Comparison of ENCODE assay signal across 8 cellular contexts in the genomic region with DNA sequence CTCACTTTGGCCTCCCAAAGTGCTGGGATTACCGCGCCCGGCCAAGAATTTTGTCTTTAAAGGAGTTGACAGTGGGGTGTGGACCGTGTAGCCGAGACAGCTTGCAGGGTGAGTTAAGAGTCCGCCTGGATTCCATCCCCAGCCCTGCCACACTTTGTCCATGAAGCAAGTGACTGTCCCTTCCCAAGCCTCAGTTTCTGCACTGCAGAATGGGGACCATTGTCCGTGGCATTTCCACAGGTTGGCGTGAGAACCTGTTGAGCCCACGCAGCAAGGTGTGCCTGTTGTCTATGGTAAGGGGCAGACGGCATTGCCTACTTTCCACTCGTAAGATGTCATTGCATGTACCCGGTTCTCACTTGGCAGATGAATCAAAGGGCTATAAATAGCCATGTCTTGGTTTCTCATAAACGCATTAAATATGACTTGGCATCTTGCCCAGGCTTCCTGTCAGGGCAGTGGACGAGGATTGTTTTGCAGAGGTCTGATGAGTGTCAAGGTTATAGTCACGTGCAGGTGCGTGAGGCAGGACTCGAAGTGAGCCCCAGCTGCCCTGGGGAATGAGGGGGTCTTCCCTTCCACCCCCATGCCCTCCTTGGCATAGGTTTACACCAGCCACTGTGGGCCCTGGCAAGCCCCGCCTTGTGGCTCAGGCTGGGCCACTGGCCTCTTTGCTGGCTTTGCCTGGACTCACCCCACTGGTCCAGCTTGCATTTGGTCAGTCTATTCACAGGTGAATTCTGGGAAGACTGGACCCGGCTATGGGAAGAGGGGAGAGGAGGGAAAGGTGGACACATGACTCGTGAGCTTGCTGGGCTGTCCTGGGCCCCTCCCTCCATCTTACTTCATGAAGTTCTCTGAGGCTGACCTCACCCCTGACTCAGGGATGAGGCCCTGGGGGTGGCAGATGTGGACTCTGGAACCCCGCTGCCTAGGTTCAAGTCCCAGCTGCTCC. TPM values are rescaled to one million over a fixed set of nuclear protein-coding genes. Genes with fewer than 3 reads are reported as not detected.
DNase-seq lines count a peak whose midpoint lies in the region; ATAC-seq, FAIRE-seq and TF ChIP-seq lines count a peak whose summit lies in the region.

No MANE protein-coding gene starts in this region.

- TF ChIP-seq CTCF in A549 (IDR thresholded peaks at IDR 0.05) = no peak

- peaks cover 25% of the 10 kb centered on the region for H3K9me3 ChIP-seq in A549

- peaks cover 13% of the 10 kb centered on the region for H3K4me1 ChIP-seq in A549

- 10% methylated on average over 21 of the region's 21 CpGs for WGBS in A549 (ENCODE audit: missing lambda C conversion rate)

- H3K4me3 ChIP-seq in A549 = no peak overlapping the region

- TF ChIP-seq EP300 in A549 (IDR thresholded peaks at IDR 0.05) = no peak

- H3K4me2 ChIP-seq in A549 = peak overlapping the region; percentile 45

- no peak for TF ChIP-seq POLR2A in A549 (IDR thresholded peaks at IDR 0.05; ENCODE audit: low read length)

- peak; percentile 48 to 85 for DNase-seq in A549 (ENCODE audit: low read depth in 1 of 2, low spot score in 1 of 2)
- DNase-seq in KG1 (lab: John Stamatoyannopoulos, UW) = peak; percentile 49
- peak; percentile 81 for DNase-seq in RPMI7951 (ENCODE audit: low read depth)
- peak; percentile 62 for DNase-seq in activated effector memory CD4-positive, alpha-beta T cell treated with Interleukin-2 at 50 U/mL for 16 hours
- DNase-seq in Right ventricle myocardium superior = peak; percentile 57
- DNase-seq in stimulated activated CD4-positive, alpha-beta T cell treated with anti-CD3 and anti-CD28 coated beads, Interleukin-15, amount 100 ng/mL, for 24 hours = peak; percentile 82

- no peak for TF ChIP-seq RAD21 in A549 (conservative IDR thresholded peaks at IDR 0.05 in 1 of 2, IDR thresholded peaks at IDR 0.05 in 1 of 2)

- no peak overlapping the region for H3K27ac ChIP-seq in A549

- CTCF ChIA-PET in A549 (lab: Yijun Ruan, JAX) = interaction anchor here (0.6 to 2.2 kb wide), 4 partner anchors 9 to 258 kb away, joined by 3 to 6 read pairs (median 3); no protein-coding TSS in a partner anchor

- POLR2A ChIA-PET in A549 (lab: Yijun Ruan, JAX) = no interaction called here

- peak; percentile 56 for FAIRE-seq in A549 (lab: Jason Lieb, UNC)

- intact Hi-C loops in Right ventricle myocardium superior (cut with DNase I) = no loop called here

- ATAC-seq in A549 (peak; percentile 72 to 75), GM18909 (IDR thresholded peaks at IDR 0.05; ENCODE audit: poor library complexity, unreplicated experiment) (peak; percentile 71), Right ventricle myocardium superior (ENCODE audit: poor library complexity) (peak; percentile 75), HG03565 (IDR thresholded peaks at IDR 0.05; ENCODE audit: unreplicated experiment) (no peak)

TF ChIP-seq in A549, 52 proteins besides CTCF, POLR2A, EP300 and RAD21 (continues in another document):
- TF ChIP-seq, protein P1, sequence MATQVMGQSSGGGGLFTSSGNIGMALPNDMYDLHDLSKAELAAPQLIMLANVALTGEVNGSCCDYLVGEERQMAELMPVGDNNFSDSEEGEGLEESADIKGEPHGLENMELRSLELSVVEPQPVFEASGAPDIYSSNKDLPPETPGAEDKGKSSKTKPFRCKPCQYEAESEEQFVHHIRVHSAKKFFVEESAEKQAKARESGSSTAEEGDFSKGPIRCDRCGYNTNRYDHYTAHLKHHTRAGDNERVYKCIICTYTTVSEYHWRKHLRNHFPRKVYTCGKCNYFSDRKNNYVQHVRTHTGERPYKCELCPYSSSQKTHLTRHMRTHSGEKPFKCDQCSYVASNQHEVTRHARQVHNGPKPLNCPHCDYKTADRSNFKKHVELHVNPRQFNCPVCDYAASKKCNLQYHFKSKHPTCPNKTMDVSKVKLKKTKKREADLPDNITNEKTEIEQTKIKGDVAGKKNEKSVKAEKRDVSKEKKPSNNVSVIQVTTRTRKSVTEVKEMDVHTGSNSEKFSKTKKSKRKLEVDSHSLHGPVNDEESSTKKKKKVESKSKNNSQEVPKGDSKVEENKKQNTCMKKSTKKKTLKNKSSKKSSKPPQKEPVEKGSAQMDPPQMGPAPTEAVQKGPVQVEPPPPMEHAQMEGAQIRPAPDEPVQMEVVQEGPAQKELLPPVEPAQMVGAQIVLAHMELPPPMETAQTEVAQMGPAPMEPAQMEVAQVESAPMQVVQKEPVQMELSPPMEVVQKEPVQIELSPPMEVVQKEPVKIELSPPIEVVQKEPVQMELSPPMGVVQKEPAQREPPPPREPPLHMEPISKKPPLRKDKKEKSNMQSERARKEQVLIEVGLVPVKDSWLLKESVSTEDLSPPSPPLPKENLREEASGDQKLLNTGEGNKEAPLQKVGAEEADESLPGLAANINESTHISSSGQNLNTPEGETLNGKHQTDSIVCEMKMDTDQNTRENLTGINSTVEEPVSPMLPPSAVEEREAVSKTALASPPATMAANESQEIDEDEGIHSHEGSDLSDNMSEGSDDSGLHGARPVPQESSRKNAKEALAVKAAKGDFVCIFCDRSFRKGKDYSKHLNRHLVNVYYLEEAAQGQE (IDR thresholded peaks at IDR 0.05) = no peak
- TF ChIP-seq RCOR1 (IDR thresholded peaks at IDR 0.05; ENCODE audit: low read depth, low read length) (no peak), ZFP36 (IDR thresholded peaks at IDR 0.05; ENCODE audit: borderline replicate concordance, partially characterized antibody) (no peak), ZNF302 (CRISPR knock-in tag; IDR thresholded peaks at IDR 0.05) (no peak), GATA3 (IDR thresholded peaks at IDR 0.05; ENCODE audit: borderline replicate concordance) (0 out of 2 replicates have a peak, but pooled peaks have one; percentile 28), TFCP2L1 (CRISPR knock-in tag; IDR thresholded peaks at IDR 0.05) (no peak), CBX2 (IDR thresholded peaks at IDR 0.05; ENCODE audit: borderline replicate concordance, low read depth) (no peak), RARB (CRISPR knock-in tag; IDR thresholded peaks at IDR 0.05) (no peak), HMGXB4 (CRISPR knock-in tag; IDR thresholded peaks at IDR 0.05; ENCODE audit: borderline replicate concordance) (no peak), FOSL2 (IDR thresholded peaks at IDR 0.05) (no peak), FOSL2 (CRISPR knock-in tag; IDR thresholded peaks at IDR 0.05) (0 out of 2 replicates have a peak, but pooled peaks have one; percentile 9), PHF8 (IDR thresholded peaks at IDR 0.05; ENCODE audit: borderline replicate concordance, low read depth) (no peak)
- TF ChIP-seq, protein P2, sequence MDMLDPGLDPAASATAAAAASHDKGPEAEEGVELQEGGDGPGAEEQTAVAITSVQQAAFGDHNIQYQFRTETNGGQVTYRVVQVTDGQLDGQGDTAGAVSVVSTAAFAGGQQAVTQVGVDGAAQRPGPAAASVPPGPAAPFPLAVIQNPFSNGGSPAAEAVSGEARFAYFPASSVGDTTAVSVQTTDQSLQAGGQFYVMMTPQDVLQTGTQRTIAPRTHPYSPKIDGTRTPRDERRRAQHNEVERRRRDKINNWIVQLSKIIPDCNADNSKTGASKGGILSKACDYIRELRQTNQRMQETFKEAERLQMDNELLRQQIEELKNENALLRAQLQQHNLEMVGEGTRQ (IDR thresholded peaks at IDR 0.05) = peak; percentile 69

RNA-seq across cellular contexts. Expression of gene FAM187B, which starts 14.6 kb away (rescaled TPM):
- polyA plus RNA-seq in A549 (2011; rRNA removed) (not detected in 2 replicates), A549 (2017; fragmentation: RNase III; extraction: RNeasy Plus Mini Kit Qiagen cat#74134 plus additional on column Dnase treatment) (not detected in 3 replicates)
- not detected in 2 replicates for polyA plus RNA-seq in A549 (2012; cell fraction: cytosol; rRNA removed)
- not detected in 2 replicates for polyA plus RNA-seq in A549 (2012; cell fraction: nucleus; rRNA removed)
- polyA minus RNA-seq in A549 (2011; rRNA and poly(A)+ RNA removed) = not detected in 2 replicates
- total RNA-seq in RPMI7951 (2014; rRNA removed; shearing (Covaris generic)) = not detected in 2 replicates
- not detected for total RNA-seq in Right ventricle myocardium superior

RNA-seq across cellular contexts. Expression of gene LSR, which starts 34.8 kb away (rescaled TPM):
- polyA plus RNA-seq in A549 (2011; rRNA removed) = 2.1 and 2.5 TPM in 2 replicates
- polyA plus RNA-seq in A549 (2012; cell fraction: cytosol; rRNA removed) = 2.9 and 3.8 TPM in 2 replicates
- polyA plus RNA-seq in A549 (2012; cell fraction: nucleus; rRNA removed) = 2.6 and 5.1 TPM in 2 replicates
- polyA plus RNA-seq in A549 (2017; fragmentation: RNase III; extraction: RNeasy Plus Mini Kit Qiagen cat#74134 plus additional on column Dnase treatment) = 3.6 to 4.7 TPM (median 4.4 TPM) in 3 replicates
- 7.4 and 9.1 TPM in 2 replicates for polyA minus RNA-seq in A549 (2011; rRNA and poly(A)+ RNA removed)
- 1.8 TPM in 2 replicates for total RNA-seq in RPMI7951 (2014; rRNA removed; shearing (Covaris generic))
- total RNA-seq in Right ventricle myocardium superior = 4.5 TPM

RNA-seq across cellular contexts. Expression of gene USF2, which starts 54.8 kb away (rescaled TPM):
- polyA plus RNA-seq in A549 (2011; rRNA removed) (91.8 and 118 TPM in 2 replicates), A549 (2017; fragmentation: RNase III; extraction: RNeasy Plus Mini Kit Qiagen cat#74134 plus additional on column Dnase treatment) (124 to 141 TPM (median 141 TPM) in 3 replicates)
- 228 and 240 TPM in 2 replicates for polyA plus RNA-seq in A549 (2012; cell fraction: cytosol; rRNA removed)
- polyA plus RNA-seq in A549 (2012; cell fraction: nucleus; rRNA removed) = 225 and 296 TPM in 2 replicates
- polyA minus RNA-seq in A549 (2011; rRNA and poly(A)+ RNA removed) = 85.3 and 97.1 TPM in 2 replicates
- total RNA-seq in RPMI7951 (2014; rRNA removed; shearing (Covaris generic)) = 33.9 and 37.4 TPM in 2 replicates
- 141 TPM for total RNA-seq in Right ventricle myocardium superior

RNA-seq across cellular contexts. Expression of gene FXYD5, which starts 59.4 kb away (rescaled TPM):
- polyA plus RNA-seq in A549 (2011; rRNA removed) (70.8 and 77.3 TPM in 2 replicates), A549 (2017; fragmentation: RNase III; extraction: RNeasy Plus Mini Kit Qiagen cat#74134 plus additional on column Dnase treatment) (106 to 116 TPM (median 113 TPM) in 3 replicates)
- polyA plus RNA-seq in A549 (2012; cell fraction: cytosol; rRNA removed) = 191 and 198 TPM in 2 replicates
- polyA plus RNA-seq in A549 (2012; cell fraction: nucleus; rRNA removed) = 126 and 158 TPM in 2 replicates
- polyA minus RNA-seq in A549 (2011; rRNA and poly(A)+ RNA removed) = 154 and 174 TPM in 2 replicates
- total RNA-seq in RPMI7951 (2014; rRNA removed; shearing (Covaris generic)) = 258 and 338 TPM in 2 replicates
- 20.9 TPM for total RNA-seq in Right ventricle myocardium superior
